ENCODE assay signal across 1 cellular context in the genomic region with DNA sequence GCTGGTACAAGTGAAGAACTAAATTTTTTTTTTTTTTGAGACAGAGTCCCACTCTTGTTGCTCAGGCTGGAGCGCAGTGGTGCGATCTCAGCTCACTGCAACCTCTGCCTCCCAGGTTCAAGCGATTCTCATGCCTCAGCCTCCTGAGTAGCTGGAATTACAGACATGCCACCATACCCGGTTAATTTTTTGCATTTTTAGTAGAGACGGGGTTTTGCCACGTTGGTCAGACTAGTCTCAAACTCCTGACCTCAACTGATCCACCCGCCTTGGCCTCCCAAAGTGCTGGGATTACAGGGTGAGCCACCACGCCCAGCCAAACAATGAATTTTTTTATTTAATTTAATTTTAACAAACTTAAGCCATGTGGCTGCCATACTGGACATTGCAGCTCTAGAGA.
TF ChIP-seq lines count a peak whose summit lies in the region.

No MANE protein-coding gene starts in this region.

TF ChIP-seq in GM12878, 131 proteins besides CTCF, POLR2A, EP300 and RAD21:
- TF ChIP-seq, protein P1, sequence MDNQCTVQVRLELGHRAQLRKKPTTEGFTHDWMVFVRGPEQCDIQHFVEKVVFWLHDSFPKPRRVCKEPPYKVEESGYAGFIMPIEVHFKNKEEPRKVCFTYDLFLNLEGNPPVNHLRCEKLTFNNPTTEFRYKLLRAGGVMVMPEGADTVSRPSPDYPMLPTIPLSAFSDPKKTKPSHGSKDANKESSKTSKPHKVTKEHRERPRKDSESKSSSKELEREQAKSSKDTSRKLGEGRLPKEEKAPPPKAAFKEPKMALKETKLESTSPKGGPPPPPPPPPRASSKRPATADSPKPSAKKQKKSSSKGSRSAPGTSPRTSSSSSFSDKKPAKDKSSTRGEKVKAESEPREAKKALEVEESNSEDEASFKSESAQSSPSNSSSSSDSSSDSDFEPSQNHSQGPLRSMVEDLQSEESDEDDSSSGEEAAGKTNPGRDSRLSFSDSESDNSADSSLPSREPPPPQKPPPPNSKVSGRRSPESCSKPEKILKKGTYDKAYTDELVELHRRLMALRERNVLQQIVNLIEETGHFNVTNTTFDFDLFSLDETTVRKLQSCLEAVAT (IDR thresholded peaks at IDR 0.05), result peak; percentile 24; the same call in 1 of the 2 replicates
